Comparison of ENCODE assay signal across 2 cellular contexts in the genomic region with DNA sequence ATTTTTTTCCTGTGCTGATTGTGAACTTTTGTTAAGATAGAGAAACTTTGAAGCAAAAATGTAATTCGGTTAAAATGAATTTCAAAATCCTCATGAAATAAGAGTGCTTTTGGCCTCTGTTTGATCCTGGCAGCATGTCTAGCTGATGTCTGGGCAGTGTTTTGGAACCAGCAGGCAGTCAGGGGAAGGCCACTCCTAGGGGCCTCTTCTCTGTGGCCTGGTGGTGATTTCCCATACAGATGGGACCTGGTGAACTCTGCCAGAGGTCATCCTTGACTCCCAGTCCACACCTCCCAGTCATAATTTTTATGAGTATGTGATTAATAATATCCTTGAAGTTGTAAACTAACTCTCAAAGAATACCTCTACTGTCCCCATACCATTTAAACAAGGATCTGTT.
TF ChIP-seq lines count a peak whose summit lies in the region.

No MANE protein-coding gene starts in this region.

TF ChIP-seq in HepG2, 621 proteins besides CTCF, POLR2A, EP300 and RAD21 (continued from another document):
- TF ChIP-seq ARID3A (IDR thresholded peaks at IDR 0.05; ENCODE audit: low read depth, low read length), result no peak
- no peak for TF ChIP-seq CAMTA2 (CRISPR knock-in tag; IDR thresholded peaks at IDR 0.05; ENCODE audit: borderline replicate concordance)
- TF ChIP-seq ZNF546 (CRISPR knock-in tag; conservative IDR thresholded peaks at IDR 0.05), result no peak
- TF ChIP-seq ZNF44 (CRISPR knock-in tag; IDR thresholded peaks at IDR 0.05), result no peak
- TF ChIP-seq ZNF224 (CRISPR knock-in tag; IDR thresholded peaks at IDR 0.05), result no peak
- no peak for TF ChIP-seq ZFP90 (CRISPR knock-in tag; IDR thresholded peaks at IDR 0.05; ENCODE audit: borderline replicate concordance)
- TF ChIP-seq GRHL1 (CRISPR knock-in tag; conservative IDR thresholded peaks at IDR 0.05), result no peak
- TF ChIP-seq ZNF205 (CRISPR knock-in tag; IDR thresholded peaks at IDR 0.05), result no peak
- no peak for TF ChIP-seq HOXD1 (CRISPR knock-in tag; IDR thresholded peaks at IDR 0.05)

TF ChIP-seq in SK-N-SH, 30 proteins besides CTCF, POLR2A, EP300 and RAD21 (continued from another document):
- TF ChIP-seq IRF3 (IDR thresholded peaks at IDR 0.05; ENCODE audit: low read depth, low read length) (no peak), SIN3A (IDR thresholded peaks at IDR 0.05; ENCODE audit: borderline replicate concordance, low read depth, low read length) (no peak), JUND (IDR thresholded peaks at IDR 0.05) (no peak), YY1 (IDR thresholded peaks at IDR 0.05; ENCODE audit: low read depth) (no peak), TAF1 (IDR thresholded peaks at IDR 0.05; ENCODE audit: borderline replicate concordance, low read depth, low read length) (no peak), RXRA (IDR thresholded peaks at IDR 0.05; ENCODE audit: borderline replicate concordance, low read depth) (no peak), NFIC (IDR thresholded peaks at IDR 0.05; ENCODE audit: borderline replicate concordance) (no peak), FOSL2 (IDR thresholded peaks at IDR 0.05; ENCODE audit: borderline replicate concordance, low read depth) (no peak), MAX (IDR thresholded peaks at IDR 0.05; ENCODE audit: low read depth) (no peak), RFX5 (IDR thresholded peaks at IDR 0.05; ENCODE audit: low read length) (no peak), CHD2 (IDR thresholded peaks at IDR 0.05; ENCODE audit: low read length, partially characterized antibody) (no peak), NRF1 (IDR thresholded peaks at IDR 0.05; ENCODE audit: low read depth, low read length) (no peak)
- TF ChIP-seq, protein P1, sequence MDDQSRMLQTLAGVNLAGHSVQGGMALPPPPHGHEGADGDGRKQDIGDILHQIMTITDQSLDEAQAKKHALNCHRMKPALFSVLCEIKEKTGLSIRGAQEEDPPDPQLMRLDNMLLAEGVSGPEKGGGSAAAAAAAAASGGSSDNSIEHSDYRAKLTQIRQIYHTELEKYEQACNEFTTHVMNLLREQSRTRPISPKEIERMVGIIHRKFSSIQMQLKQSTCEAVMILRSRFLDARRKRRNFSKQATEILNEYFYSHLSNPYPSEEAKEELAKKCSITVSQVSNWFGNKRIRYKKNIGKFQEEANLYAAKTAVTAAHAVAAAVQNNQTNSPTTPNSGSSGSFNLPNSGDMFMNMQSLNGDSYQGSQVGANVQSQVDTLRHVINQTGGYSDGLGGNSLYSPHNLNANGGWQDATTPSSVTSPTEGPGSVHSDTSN (IDR thresholded peaks at IDR 0.05), result no peak
- TF ChIP-seq, protein P2, sequence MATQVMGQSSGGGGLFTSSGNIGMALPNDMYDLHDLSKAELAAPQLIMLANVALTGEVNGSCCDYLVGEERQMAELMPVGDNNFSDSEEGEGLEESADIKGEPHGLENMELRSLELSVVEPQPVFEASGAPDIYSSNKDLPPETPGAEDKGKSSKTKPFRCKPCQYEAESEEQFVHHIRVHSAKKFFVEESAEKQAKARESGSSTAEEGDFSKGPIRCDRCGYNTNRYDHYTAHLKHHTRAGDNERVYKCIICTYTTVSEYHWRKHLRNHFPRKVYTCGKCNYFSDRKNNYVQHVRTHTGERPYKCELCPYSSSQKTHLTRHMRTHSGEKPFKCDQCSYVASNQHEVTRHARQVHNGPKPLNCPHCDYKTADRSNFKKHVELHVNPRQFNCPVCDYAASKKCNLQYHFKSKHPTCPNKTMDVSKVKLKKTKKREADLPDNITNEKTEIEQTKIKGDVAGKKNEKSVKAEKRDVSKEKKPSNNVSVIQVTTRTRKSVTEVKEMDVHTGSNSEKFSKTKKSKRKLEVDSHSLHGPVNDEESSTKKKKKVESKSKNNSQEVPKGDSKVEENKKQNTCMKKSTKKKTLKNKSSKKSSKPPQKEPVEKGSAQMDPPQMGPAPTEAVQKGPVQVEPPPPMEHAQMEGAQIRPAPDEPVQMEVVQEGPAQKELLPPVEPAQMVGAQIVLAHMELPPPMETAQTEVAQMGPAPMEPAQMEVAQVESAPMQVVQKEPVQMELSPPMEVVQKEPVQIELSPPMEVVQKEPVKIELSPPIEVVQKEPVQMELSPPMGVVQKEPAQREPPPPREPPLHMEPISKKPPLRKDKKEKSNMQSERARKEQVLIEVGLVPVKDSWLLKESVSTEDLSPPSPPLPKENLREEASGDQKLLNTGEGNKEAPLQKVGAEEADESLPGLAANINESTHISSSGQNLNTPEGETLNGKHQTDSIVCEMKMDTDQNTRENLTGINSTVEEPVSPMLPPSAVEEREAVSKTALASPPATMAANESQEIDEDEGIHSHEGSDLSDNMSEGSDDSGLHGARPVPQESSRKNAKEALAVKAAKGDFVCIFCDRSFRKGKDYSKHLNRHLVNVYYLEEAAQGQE (IDR thresholded peaks at IDR 0.05; ENCODE audit: low read depth, low read length), result no peak
